1 cellular context compared by ENCODE assay signal in genomic region chr4:16826397-16826910, GRCh38.
TF ChIP-seq lines count a peak whose summit lies in the region.

No MANE protein-coding gene starts in this region.

TF ChIP-seq in GM23338, 12 proteins besides CTCF, POLR2A, EP300 and RAD21 (continued from another document):
- TF ChIP-seq ZNF462 (CRISPR knock-in tag; IDR thresholded peaks at IDR 0.05): no peak
- TF ChIP-seq, protein P1, sequence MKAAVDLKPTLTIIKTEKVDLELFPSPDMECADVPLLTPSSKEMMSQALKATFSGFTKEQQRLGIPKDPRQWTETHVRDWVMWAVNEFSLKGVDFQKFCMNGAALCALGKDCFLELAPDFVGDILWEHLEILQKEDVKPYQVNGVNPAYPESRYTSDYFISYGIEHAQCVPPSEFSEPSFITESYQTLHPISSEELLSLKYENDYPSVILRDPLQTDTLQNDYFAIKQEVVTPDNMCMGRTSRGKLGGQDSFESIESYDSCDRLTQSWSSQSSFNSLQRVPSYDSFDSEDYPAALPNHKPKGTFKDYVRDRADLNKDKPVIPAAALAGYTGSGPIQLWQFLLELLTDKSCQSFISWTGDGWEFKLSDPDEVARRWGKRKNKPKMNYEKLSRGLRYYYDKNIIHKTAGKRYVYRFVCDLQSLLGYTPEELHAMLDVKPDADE (IDR thresholded peaks at IDR 0.05): no peak
- no peak for TF ChIP-seq STAT1 (IDR thresholded peaks at IDR 0.05; ENCODE audit: unreplicated experiment)
TF ChIP-seq in GM23338: peak in this region for 0.
